18 cellular contexts compared by ENCODE assay signal in the genomic region with DNA sequence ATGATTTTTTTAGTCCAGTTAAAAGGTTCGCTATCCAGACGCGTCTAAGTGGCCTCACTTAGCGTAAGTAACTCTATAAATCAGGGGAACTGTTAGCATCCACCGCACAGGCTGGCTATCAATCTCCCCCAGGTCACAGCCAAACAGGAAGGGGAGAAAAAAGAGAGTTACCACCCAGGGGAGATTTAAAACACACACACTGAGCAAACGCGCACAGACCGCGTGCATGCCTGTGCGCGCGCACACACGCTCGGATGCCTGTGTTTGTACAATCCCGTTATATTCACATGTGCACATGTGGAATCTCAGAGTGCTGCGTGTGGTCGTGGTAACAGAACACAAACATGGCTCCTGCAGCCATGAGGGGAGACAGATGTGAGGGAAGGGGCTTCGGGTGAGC.
DNase-seq lines count a peak whose midpoint lies in the region; ATAC-seq and TF ChIP-seq lines count a peak whose summit lies in the region.
"Had no signal": no experiment of that assay in that cellular context is flagged by ENCODE, and none has a peak within 500 bp of the region (broad histone marks: within the 10 kb centered on the region; RNA-seq: fewer than 3 reads in every experiment).

No MANE protein-coding gene starts in this region.

- in situ Hi-C loops in gastrocnemius medialis (cut with MboI; ENCODE audit: low sequenced_read_pairs in 4 of 4), result no loop called here

- no peak overlapping the region for H3K27ac ChIP-seq in hepatocyte
- peak overlapping the region in 3 of 4 donors; percentile 13 to 92 (median 89) for H3K27ac ChIP-seq in gastrocnemius medialis
- H3K27ac ChIP-seq in suprapubic skin, result no peak overlapping the region
- H3K27ac ChIP-seq: foreskin keratinocyte had no signal

- H3K27me3 ChIP-seq in hepatocyte (no peaks in the 10 kb centered on the region), gastrocnemius medialis (no peaks in the 10 kb centered on the region), suprapubic skin (no peaks in the 10 kb centered on the region)
- H3K27me3 ChIP-seq: breast epithelium, foreskin keratinocyte had no signal

- ATAC-seq in gastrocnemius medialis (no peak), GM21526 (IDR thresholded peaks at IDR 0.05; ENCODE audit: low FRiP score, unreplicated experiment) (no peak)
- ATAC-seq: foreskin keratinocyte had no signal

- no peak for TF ChIP-seq CTCF in hepatocyte (IDR thresholded peaks at IDR 0.05; ENCODE audit: poor library complexity)
- no peak for TF ChIP-seq CTCF in gastrocnemius medialis (IDR thresholded peaks at IDR 0.05 in 4 of 5, conservative IDR thresholded peaks at IDR 0.05 in 1 of 5)
- no peak for TF ChIP-seq CTCF in suprapubic skin (IDR thresholded peaks at IDR 0.05)

- no peaks in the 10 kb centered on the region for H3K9me2 ChIP-seq in hepatocyte (replicated peaks; ENCODE audit: insufficient read depth)

- peak overlapping the region; percentile 54 for H3K4me2 ChIP-seq in hepatocyte

- H3K4me3 ChIP-seq in hepatocyte (no peak overlapping the region), gastrocnemius medialis (no peak overlapping the region), suprapubic skin (no peak overlapping the region)
- H3K4me3 ChIP-seq: breast epithelium had no signal

- TF ChIP-seq EP300 in suprapubic skin (IDR thresholded peaks at IDR 0.05), result no peak

- WGBS in hepatocyte (ENCODE audit: low lambda C conversion rate, missing lambda C conversion rate), result 70% methylated on average over 18 of the region's 18 CpGs
- WGBS in suprapubic skin, result 50% methylated on average over 17 of the region's 18 CpGs

- peak; percentile 19 for DNase-seq in NCI-H1436 (lab: John Stamatoyannopoulos, UW)
- DNase-seq in NCI-H1436 treated with DMSO at 0.1 percent for 48 hours (lab: John Stamatoyannopoulos, UW), result no peak
- DNase-seq in NCI-H69 (lab: John Stamatoyannopoulos, UW), result peak; percentile 50
- no peak for DNase-seq in hepatocyte (ENCODE audit: low spot score)
- no peak for DNase-seq in gastrocnemius medialis
- DNase-seq in suprapubic skin (ENCODE audit: low spot score in 2 of 2), result no peak
- DNase-seq in activated naive CD4-positive, alpha-beta T cell (lab: John Stamatoyannopoulos, UW), result no peak
- DNase-seq: activated CD4-positive, alpha-beta T cell treated with anti-CD3 and anti-CD28 coated beads for 48 hours; activated T-cell treated with anti-CD3 and anti-CD28 coated beads for 4 hours; CD4-positive, CD25-positive, alpha-beta regulatory T cell; effector memory CD4-positive, alpha-beta T cell; HFFc6; immature natural killer cell; Kasumi-1; stimulated activated naive CD4-positive, alpha-beta T cell treated with Interleukin-2 at 50 U/mL for 16 hours had no signal

- H3K36me3 ChIP-seq in hepatocyte (replicated peaks; ENCODE audit: insufficient read depth, low read depth), result no peaks in the 10 kb centered on the region
- no peaks in the 10 kb centered on the region for H3K36me3 ChIP-seq in gastrocnemius medialis
- no peaks in the 10 kb centered on the region for H3K36me3 ChIP-seq in suprapubic skin
- H3K36me3 ChIP-seq: breast epithelium had no signal

- peaks cover 16% of the 10 kb centered on the region for H3K79me2 ChIP-seq in hepatocyte

- H4K20me1 ChIP-seq in hepatocyte (ENCODE audit: insufficient read depth, poor library complexity, severe bottlenecking), result no peaks in the 10 kb centered on the region

- TF ChIP-seq POLR2A in gastrocnemius medialis (IDR thresholded peaks at IDR 0.05) (no peak), suprapubic skin (IDR thresholded peaks at IDR 0.05) (no peak)

- intact Hi-C loops in gastrocnemius medialis (cut with DNase I; ENCODE audit: low total_unique reads), result loop anchor here (5.0 kb wide), 1 partner anchor 486 kb away; no protein-coding TSS in a partner anchor

- H3K4me1 ChIP-seq in hepatocyte (ENCODE audit: insufficient read depth) (peaks cover 59% of the 10 kb centered on the region), gastrocnemius medialis (peaks cover 32 to 48% of the 10 kb centered on the region in 2 donors), suprapubic skin (peaks cover 32% of the 10 kb centered on the region)
- H3K4me1 ChIP-seq: foreskin keratinocyte had no signal

- no peak overlapping the region for H2AFZ ChIP-seq in hepatocyte

- H3K9me3 ChIP-seq in hepatocyte (ENCODE audit: low read depth) (no peaks in the 10 kb centered on the region), gastrocnemius medialis (no peaks in the 10 kb centered on the region), suprapubic skin (no peaks in the 10 kb centered on the region)
- H3K9me3 ChIP-seq: breast epithelium had no signal

Comparison
In these comparisons a context has a peak if more than half of its experiments do, and no peak if none do; other contexts are left out.
1. DNase-seq: peak in NCI-H1436 (single experiment) and NCI-H69 (single experiment); none in NCI-H1436 treated with DMSO at 0.1 percent for 48 hours (single experiment), hepatocyte (single experiment), gastrocnemius medialis (0 of 2), suprapubic skin (0 of 2) and activated naive CD4-positive, alpha-beta T cell (0 of 4).
2. H3K27ac ChIP-seq: peak in gastrocnemius medialis (3 of 4); none in hepatocyte (single experiment) and suprapubic skin (single experiment).